ENCODE assay signal across 1 cellular context in the genomic region with DNA sequence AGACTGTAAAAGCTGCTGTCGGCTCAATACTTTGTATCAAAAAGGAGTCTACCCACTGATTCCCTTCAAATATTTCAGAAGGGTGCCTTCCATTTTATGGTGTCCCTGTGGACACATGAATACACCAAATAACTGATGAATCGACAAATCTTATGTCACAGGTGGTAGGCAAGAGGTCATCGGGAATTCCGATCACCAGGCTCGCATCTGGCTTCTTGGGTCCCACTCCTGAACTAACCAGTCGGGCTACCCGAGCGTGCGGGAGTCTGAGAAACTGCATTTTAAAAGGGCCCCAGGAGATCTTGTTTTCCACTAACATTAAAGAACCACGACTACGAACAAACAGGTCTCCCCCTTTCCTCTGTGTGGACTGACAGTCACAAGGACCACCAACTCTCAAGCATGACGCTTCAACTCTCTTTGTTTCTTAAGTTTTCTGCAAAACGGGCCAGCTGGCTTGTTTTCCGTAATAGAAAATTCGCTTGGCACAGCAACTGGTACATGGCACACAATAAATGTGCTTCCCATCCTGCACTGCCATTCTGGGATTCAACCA.
TF ChIP-seq lines count a peak whose summit lies in the region.

No MANE protein-coding gene starts in this region.

TF ChIP-seq in HepG2, 621 proteins besides CTCF, POLR2A, EP300 and RAD21 (continued from another document and continues in another):
- TF ChIP-seq, protein P1, sequence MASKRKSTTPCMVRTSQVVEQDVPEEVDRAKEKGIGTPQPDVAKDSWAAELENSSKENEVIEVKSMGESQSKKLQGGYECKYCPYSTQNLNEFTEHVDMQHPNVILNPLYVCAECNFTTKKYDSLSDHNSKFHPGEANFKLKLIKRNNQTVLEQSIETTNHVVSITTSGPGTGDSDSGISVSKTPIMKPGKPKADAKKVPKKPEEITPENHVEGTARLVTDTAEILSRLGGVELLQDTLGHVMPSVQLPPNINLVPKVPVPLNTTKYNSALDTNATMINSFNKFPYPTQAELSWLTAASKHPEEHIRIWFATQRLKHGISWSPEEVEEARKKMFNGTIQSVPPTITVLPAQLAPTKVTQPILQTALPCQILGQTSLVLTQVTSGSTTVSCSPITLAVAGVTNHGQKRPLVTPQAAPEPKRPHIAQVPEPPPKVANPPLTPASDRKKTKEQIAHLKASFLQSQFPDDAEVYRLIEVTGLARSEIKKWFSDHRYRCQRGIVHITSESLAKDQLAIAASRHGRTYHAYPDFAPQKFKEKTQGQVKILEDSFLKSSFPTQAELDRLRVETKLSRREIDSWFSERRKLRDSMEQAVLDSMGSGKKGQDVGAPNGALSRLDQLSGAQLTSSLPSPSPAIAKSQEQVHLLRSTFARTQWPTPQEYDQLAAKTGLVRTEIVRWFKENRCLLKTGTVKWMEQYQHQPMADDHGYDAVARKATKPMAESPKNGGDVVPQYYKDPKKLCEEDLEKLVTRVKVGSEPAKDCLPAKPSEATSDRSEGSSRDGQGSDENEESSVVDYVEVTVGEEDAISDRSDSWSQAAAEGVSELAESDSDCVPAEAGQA (IDR thresholded peaks at IDR 0.05; ENCODE audit: low read depth) = no peak
- TF ChIP-seq, protein P1 (CRISPR knock-in tag; IDR thresholded peaks at IDR 0.05; ENCODE audit: borderline replicate concordance) = no peak
- no peak for TF ChIP-seq HMGA1 (CRISPR knock-in tag; conservative IDR thresholded peaks at IDR 0.05)
- TF ChIP-seq ZSCAN12 (CRISPR knock-in tag; IDR thresholded peaks at IDR 0.05) = 0 out of 2 replicates have a peak, but pooled peaks have one; percentile 54
- no peak for TF ChIP-seq SAFB2 (CRISPR knock-in tag; IDR thresholded peaks at IDR 0.05; ENCODE audit: borderline replicate concordance, low read depth)
- TF ChIP-seq JARID2 (CRISPR knock-in tag; IDR thresholded peaks at IDR 0.05; ENCODE audit: insufficient replicate concordance) = no peak
- TF ChIP-seq ZNF224 (CRISPR knock-in tag; IDR thresholded peaks at IDR 0.05) = no peak
- no peak for TF ChIP-seq AGO2 (optimal IDR thresholded peaks at IDR 0.05; ENCODE audit: low read depth, low read length)
- no peak for TF ChIP-seq ZMYM4 (CRISPR knock-in tag; IDR thresholded peaks at IDR 0.05)
- no peak for TF ChIP-seq THAP8 (CRISPR knock-in tag; IDR thresholded peaks at IDR 0.05; ENCODE audit: borderline replicate concordance)
- TF ChIP-seq ZBTB21 (CRISPR knock-in tag; IDR thresholded peaks at IDR 0.05) = no peak
- no peak for TF ChIP-seq ZKSCAN5 (CRISPR knock-in tag; IDR thresholded peaks at IDR 0.05)
- 0 out of 2 replicates have a peak, but pooled peaks have one; percentile 6 for TF ChIP-seq ZNF264 (CRISPR knock-in tag; IDR thresholded peaks at IDR 0.05)
- no peak for TF ChIP-seq SIN3B (IDR thresholded peaks at IDR 0.05; ENCODE audit: low read length)
- TF ChIP-seq, protein P2, sequence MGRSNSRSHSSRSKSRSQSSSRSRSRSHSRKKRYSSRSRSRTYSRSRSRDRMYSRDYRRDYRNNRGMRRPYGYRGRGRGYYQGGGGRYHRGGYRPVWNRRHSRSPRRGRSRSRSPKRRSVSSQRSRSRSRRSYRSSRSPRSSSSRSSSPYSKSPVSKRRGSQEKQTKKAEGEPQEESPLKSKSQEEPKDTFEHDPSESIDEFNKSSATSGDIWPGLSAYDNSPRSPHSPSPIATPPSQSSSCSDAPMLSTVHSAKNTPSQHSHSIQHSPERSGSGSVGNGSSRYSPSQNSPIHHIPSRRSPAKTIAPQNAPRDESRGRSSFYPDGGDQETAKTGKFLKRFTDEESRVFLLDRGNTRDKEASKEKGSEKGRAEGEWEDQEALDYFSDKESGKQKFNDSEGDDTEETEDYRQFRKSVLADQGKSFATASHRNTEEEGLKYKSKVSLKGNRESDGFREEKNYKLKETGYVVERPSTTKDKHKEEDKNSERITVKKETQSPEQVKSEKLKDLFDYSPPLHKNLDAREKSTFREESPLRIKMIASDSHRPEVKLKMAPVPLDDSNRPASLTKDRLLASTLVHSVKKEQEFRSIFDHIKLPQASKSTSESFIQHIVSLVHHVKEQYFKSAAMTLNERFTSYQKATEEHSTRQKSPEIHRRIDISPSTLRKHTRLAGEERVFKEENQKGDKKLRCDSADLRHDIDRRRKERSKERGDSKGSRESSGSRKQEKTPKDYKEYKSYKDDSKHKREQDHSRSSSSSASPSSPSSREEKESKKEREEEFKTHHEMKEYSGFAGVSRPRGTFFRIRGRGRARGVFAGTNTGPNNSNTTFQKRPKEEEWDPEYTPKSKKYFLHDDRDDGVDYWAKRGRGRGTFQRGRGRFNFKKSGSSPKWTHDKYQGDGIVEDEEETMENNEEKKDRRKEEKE (IDR thresholded peaks at IDR 0.05) = no peak
- no peak for TF ChIP-seq ZFP36 (IDR thresholded peaks at IDR 0.05; ENCODE audit: borderline replicate concordance, low read depth, low read length, partially characterized antibody)
- no peak for TF ChIP-seq ZNF773 (CRISPR knock-in tag; IDR thresholded peaks at IDR 0.05; ENCODE audit: borderline replicate concordance)
- no peak for TF ChIP-seq PAX8 (CRISPR knock-in tag; IDR thresholded peaks at IDR 0.05; ENCODE audit: borderline replicate concordance)
- TF ChIP-seq SIN3A (IDR thresholded peaks at IDR 0.05; ENCODE audit: borderline replicate concordance, low read depth, low read length) = no peak
- no peak for TF ChIP-seq ZNF776 (CRISPR knock-in tag; IDR thresholded peaks at IDR 0.05)
- no peak for TF ChIP-seq GFI1 (CRISPR knock-in tag; IDR thresholded peaks at IDR 0.05; ENCODE audit: borderline replicate concordance)
- TF ChIP-seq POGZ (CRISPR knock-in tag; IDR thresholded peaks at IDR 0.05) = no peak
- TF ChIP-seq PPARG (CRISPR knock-in tag; conservative IDR thresholded peaks at IDR 0.05) = peak; percentile 82
- no peak for TF ChIP-seq ZNF350 (CRISPR knock-in tag; IDR thresholded peaks at IDR 0.05; ENCODE audit: borderline replicate concordance, low read depth)
- no peak for TF ChIP-seq TBL1XR1 (IDR thresholded peaks at IDR 0.05; ENCODE audit: borderline replicate concordance, low read length, partially characterized antibody)
- no peak for TF ChIP-seq ARNT2 (CRISPR knock-in tag; IDR thresholded peaks at IDR 0.05; ENCODE audit: low read depth)
- no peak for TF ChIP-seq ZNF121 (CRISPR knock-in tag; IDR thresholded peaks at IDR 0.05)
- no peak for TF ChIP-seq ZFP62 (CRISPR knock-in tag; IDR thresholded peaks at IDR 0.05)
- TF ChIP-seq, protein P3, sequence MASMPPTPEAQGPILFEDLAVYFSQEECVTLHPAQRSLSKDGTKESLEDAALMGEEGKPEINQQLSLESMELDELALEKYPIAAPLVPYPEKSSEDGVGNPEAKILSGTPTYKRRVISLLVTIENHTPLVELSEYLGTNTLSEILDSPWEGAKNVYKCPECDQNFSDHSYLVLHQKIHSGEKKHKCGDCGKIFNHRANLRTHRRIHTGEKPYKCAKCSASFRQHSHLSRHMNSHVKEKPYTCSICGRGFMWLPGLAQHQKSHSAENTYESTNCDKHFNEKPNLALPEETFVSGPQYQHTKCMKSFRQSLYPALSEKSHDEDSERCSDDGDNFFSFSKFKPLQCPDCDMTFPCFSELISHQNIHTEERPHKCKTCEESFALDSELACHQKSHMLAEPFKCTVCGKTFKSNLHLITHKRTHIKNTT (CRISPR knock-in tag; IDR thresholded peaks at IDR 0.05) = no peak
- no peak for TF ChIP-seq SIX1 (CRISPR knock-in tag; IDR thresholded peaks at IDR 0.05; ENCODE audit: borderline replicate concordance)
- TF ChIP-seq, protein P4, sequence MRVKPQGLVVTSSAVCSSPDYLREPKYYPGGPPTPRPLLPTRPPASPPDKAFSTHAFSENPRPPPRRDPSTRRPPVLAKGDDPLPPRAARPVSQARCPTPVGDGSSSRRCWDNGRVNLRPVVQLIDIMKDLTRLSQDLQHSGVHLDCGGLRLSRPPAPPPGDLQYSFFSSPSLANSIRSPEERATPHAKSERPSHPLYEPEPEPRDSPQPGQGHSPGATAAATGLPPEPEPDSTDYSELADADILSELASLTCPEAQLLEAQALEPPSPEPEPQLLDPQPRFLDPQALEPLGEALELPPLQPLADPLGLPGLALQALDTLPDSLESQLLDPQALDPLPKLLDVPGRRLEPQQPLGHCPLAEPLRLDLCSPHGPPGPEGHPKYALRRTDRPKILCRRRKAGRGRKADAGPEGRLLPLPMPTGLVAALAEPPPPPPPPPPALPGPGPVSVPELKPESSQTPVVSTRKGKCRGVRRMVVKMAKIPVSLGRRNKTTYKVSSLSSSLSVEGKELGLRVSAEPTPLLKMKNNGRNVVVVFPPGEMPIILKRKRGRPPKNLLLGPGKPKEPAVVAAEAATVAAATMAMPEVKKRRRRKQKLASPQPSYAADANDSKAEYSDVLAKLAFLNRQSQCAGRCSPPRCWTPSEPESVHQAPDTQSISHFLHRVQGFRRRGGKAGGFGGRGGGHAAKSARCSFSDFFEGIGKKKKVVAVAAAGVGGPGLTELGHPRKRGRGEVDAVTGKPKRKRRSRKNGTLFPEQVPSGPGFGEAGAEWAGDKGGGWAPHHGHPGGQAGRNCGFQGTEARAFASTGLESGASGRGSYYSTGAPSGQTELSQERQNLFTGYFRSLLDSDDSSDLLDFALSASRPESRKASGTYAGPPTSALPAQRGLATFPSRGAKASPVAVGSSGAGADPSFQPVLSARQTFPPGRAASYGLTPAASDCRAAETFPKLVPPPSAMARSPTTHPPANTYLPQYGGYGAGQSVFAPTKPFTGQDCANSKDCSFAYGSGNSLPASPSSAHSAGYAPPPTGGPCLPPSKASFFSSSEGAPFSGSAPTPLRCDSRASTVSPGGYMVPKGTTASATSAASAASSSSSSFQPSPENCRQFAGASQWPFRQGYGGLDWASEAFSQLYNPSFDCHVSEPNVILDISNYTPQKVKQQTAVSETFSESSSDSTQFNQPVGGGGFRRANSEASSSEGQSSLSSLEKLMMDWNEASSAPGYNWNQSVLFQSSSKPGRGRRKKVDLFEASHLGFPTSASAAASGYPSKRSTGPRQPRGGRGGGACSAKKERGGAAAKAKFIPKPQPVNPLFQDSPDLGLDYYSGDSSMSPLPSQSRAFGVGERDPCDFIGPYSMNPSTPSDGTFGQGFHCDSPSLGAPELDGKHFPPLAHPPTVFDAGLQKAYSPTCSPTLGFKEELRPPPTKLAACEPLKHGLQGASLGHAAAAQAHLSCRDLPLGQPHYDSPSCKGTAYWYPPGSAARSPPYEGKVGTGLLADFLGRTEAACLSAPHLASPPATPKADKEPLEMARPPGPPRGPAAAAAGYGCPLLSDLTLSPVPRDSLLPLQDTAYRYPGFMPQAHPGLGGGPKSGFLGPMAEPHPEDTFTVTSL (CRISPR knock-in tag; IDR thresholded peaks at IDR 0.05; ENCODE audit: borderline replicate concordance) = no peak
- TF ChIP-seq ZNF256 (CRISPR knock-in tag; conservative IDR thresholded peaks at IDR 0.05) = no peak; the same call in 1 of the 2 replicates
- TF ChIP-seq ZNF790 (CRISPR knock-in tag; IDR thresholded peaks at IDR 0.05; ENCODE audit: borderline replicate concordance) = no peak
- peak; percentile 16; the same call in 1 of the 2 replicates for TF ChIP-seq NR2F6 (IDR thresholded peaks at IDR 0.05)
- TF ChIP-seq NR2F6 (CRISPR knock-in tag; IDR thresholded peaks at IDR 0.05) = 0 out of 2 replicates have a peak, but pooled peaks have one; percentile 9
- TF ChIP-seq, protein P5, sequence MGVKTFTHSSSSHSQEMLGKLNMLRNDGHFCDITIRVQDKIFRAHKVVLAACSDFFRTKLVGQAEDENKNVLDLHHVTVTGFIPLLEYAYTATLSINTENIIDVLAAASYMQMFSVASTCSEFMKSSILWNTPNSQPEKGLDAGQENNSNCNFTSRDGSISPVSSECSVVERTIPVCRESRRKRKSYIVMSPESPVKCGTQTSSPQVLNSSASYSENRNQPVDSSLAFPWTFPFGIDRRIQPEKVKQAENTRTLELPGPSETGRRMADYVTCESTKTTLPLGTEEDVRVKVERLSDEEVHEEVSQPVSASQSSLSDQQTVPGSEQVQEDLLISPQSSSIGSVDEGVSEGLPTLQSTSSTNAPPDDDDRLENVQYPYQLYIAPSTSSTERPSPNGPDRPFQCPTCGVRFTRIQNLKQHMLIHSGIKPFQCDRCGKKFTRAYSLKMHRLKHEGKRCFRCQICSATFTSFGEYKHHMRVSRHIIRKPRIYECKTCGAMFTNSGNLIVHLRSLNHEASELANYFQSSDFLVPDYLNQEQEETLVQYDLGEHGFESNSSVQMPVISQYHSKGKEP (CRISPR knock-in tag; IDR thresholded peaks at IDR 0.05) = no peak
- no peak for TF ChIP-seq MYNN (CRISPR knock-in tag; IDR thresholded peaks at IDR 0.05; ENCODE audit: low read depth)
- no peak for TF ChIP-seq FOXJ3 (CRISPR knock-in tag; IDR thresholded peaks at IDR 0.05; ENCODE audit: borderline replicate concordance)
- TF ChIP-seq ZNF781 (CRISPR knock-in tag; IDR thresholded peaks at IDR 0.05; ENCODE audit: borderline replicate concordance, not compliant biosample characterization) = no peak
- TF ChIP-seq ZNF343 (CRISPR knock-in tag; IDR thresholded peaks at IDR 0.05) = no peak
- no peak for TF ChIP-seq TMF1 (CRISPR knock-in tag; IDR thresholded peaks at IDR 0.05; ENCODE audit: low read depth)
- TF ChIP-seq NFKB2 (CRISPR knock-in tag; IDR thresholded peaks at IDR 0.05; ENCODE audit: borderline replicate concordance) = no peak
- no peak for TF ChIP-seq GLMP (CRISPR knock-in tag; IDR thresholded peaks at IDR 0.05; ENCODE audit: borderline replicate concordance)
